9 cellular contexts compared by ENCODE assay signal in the genomic region with DNA sequence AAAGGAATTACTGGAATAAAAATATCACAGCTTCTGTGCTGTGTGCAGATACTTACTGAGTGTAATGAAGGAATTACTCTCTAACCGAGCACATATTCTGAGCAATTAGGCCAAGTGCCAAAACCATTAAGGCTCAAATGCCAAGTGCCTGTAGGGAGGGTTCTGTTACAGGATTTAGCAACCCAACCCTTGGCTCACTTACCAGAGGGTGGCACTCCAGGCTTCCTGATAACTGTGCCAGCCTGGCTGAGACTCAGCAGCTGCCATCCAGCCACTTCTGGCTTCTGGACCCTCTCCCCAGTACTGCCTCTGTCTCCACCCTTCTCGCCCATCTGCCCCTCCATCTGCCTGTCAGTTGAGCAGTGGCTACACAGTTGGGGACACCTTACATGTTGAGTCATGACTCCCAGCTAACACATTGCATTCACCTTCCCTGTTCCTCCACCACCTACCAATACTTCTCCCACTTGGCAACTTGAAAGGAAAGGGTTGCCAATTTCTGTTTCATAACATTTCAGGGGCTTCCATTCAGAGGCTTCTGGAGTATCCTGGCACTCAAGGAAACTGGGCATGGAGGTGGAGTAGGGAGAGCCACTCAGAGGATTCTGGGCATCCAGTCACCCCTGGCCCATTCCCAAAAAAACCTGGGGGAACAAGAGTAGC.
DNase-seq lines count a peak whose midpoint lies in the region; ATAC-seq and TF ChIP-seq lines count a peak whose summit lies in the region.
"Had no signal": no experiment of that assay in that cellular context is flagged by ENCODE, and none has a peak within 500 bp of the region (broad histone marks: within the 10 kb centered on the region; RNA-seq: fewer than 3 reads in every experiment).

No MANE protein-coding gene starts in this region.

- peaks cover 19% of the 10 kb centered on the region for H3K4me1 ChIP-seq in Karpas-422 (ENCODE audit: low read length)
- peaks cover 41% of the 10 kb centered on the region for H3K4me1 ChIP-seq in SJCRH30
- H3K4me1 ChIP-seq in osteoblast (ENCODE audit: insufficient read depth, low read length), result peaks cover 4% of the 10 kb centered on the region
- H3K4me1 ChIP-seq: parathyroid adenoma had no signal

- H3K4me3 ChIP-seq in Karpas-422 (ENCODE audit: low read length) (no peak overlapping the region), SJCRH30 (no peak overlapping the region), osteoblast (ENCODE audit: insufficient read depth, low read length) (no peak overlapping the region)

- H3K27me3 ChIP-seq in Karpas-422 (ENCODE audit: low read length), result no peaks in the 10 kb centered on the region
- H3K27me3 ChIP-seq in SJCRH30, result no peaks in the 10 kb centered on the region
- H3K27me3 ChIP-seq in osteoblast (ENCODE audit: insufficient read depth, low read length), result no peaks in the 10 kb centered on the region

- H3K79me2 ChIP-seq in Karpas-422 (ENCODE audit: low read length), result no peaks in the 10 kb centered on the region
- no peaks in the 10 kb centered on the region for H3K79me2 ChIP-seq in osteoblast (ENCODE audit: insufficient read depth, low read length)
- H3K79me2 ChIP-seq: parathyroid adenoma had no signal

- ATAC-seq in esophagus mucosa, result peak; percentile 87
- no peak for ATAC-seq in HG02885 (IDR thresholded peaks at IDR 0.05; ENCODE audit: poor library complexity, unreplicated experiment)
- no peak for ATAC-seq in HG02852 (IDR thresholded peaks at IDR 0.05; ENCODE audit: unreplicated experiment)

- H3K36me3 ChIP-seq in Karpas-422 (ENCODE audit: insufficient read depth, low read length) (no peaks in the 10 kb centered on the region), SJCRH30 (no peaks in the 10 kb centered on the region), osteoblast (ENCODE audit: insufficient read depth, low read length) (no peaks in the 10 kb centered on the region)

- TF ChIP-seq CTCF in osteoblast (IDR thresholded peaks at IDR 0.05; ENCODE audit: extremely low read depth, low read depth, low read length), result peak; percentile 45

- H3K27ac ChIP-seq in Karpas-422 (ENCODE audit: low read length) (no peak overlapping the region), SJCRH30 (no peak overlapping the region), osteoblast (ENCODE audit: low read depth, low read length) (no peak overlapping the region)
- H3K27ac ChIP-seq: parathyroid adenoma had no signal

- H3K9me3 ChIP-seq in Karpas-422 (ENCODE audit: low read length), result no peaks in the 10 kb centered on the region
- peaks cover 3% of the 10 kb centered on the region; the same call in 1 of the 2 replicates for H3K9me3 ChIP-seq in SJCRH30 (replicated peaks)
- H3K9me3 ChIP-seq in osteoblast (ENCODE audit: low read depth, low read length), result no peaks in the 10 kb centered on the region

- DNase-seq in AG20443 (ENCODE audit: low spot score), result peak; percentile 21
- peak; percentile 48 for DNase-seq in Karpas-422
- DNase-seq in SJCRH30, result peak; percentile 63 to 82
- peak; percentile 23 for DNase-seq in osteoblast (ENCODE audit: insufficient read length, low spot score, missing footprints)
- no peak for DNase-seq in A172 (ENCODE audit: low spot score)

- H2AFZ ChIP-seq in Karpas-422 (ENCODE audit: low read length), result no peak overlapping the region
- no peak overlapping the region for H2AFZ ChIP-seq in osteoblast (ENCODE audit: low read length)
- H2AFZ ChIP-seq: parathyroid adenoma had no signal

- H3K9me2 ChIP-seq in Karpas-422 (replicated peaks; ENCODE audit: insufficient read depth, low read length), result no peaks in the 10 kb centered on the region

- H3K9ac ChIP-seq in Karpas-422 (ENCODE audit: low read length), result no peak overlapping the region
- H3K9ac ChIP-seq: parathyroid adenoma had no signal

- no peak overlapping the region for H3K4me2 ChIP-seq in Karpas-422 (ENCODE audit: low read depth, low read length, poor library complexity, severe bottlenecking)
- H3K4me2 ChIP-seq in osteoblast (ENCODE audit: insufficient read depth, low read length), result no peak overlapping the region

- H4K20me1 ChIP-seq in Karpas-422 (ENCODE audit: insufficient read depth, low read depth, low read length) (no peaks in the 10 kb centered on the region), osteoblast (ENCODE audit: insufficient read depth, low read length) (no peaks in the 10 kb centered on the region)
